17 cellular contexts compared by ENCODE assay signal in genomic region chr18:43780782-43781340, GRCh38.
DNase-seq lines count a peak whose midpoint lies in the region; ATAC-seq, FAIRE-seq and TF ChIP-seq lines count a peak whose summit lies in the region.
"Had no signal": no experiment of that assay in that cellular context is flagged by ENCODE, and none has a peak within 500 bp of the region (broad histone marks: within the 10 kb centered on the region; RNA-seq: fewer than 3 reads in every experiment).

No MANE protein-coding gene starts in this region.

- FAIRE-seq in K562 (lab: Jason Lieb, UNC): no peak

- 0% methylated on average over 2 of the region's 2 CpGs for WGBS in K562 (ENCODE audit: insufficient coverage, low coverage, missing lambda C conversion rate)

- H3K79me2 ChIP-seq in K562 (ENCODE audit: control insufficient read depth, insufficient read depth, low read length): no peaks in the 10 kb centered on the region

- BruUV-seq in K562 (replicated peaks; lab: Mats Ljungman, UMichigan): no TSS peak

- H2AFZ ChIP-seq in K562 (ENCODE audit: low read depth, low read length): no peak overlapping the region
- H2AFZ ChIP-seq: neural progenitor cell, PC-9 had no signal

- in situ Hi-C loops in K562 (cut with MboI): no loop called here

- H3K9me1 ChIP-seq in K562 (ENCODE audit: control insufficient read depth, insufficient read depth, low read length): no peaks in the 10 kb centered on the region

- no peak overlapping the region for H3K27ac ChIP-seq in K562 (ENCODE audit: extremely low read depth, low read depth, low read length)
- H3K27ac ChIP-seq: neural progenitor cell, PC-9, WERI-Rb-1 had no signal

- intact Hi-C loops in K562 (cut with micrococcal nuclease): no loop called here

- no peak for TF ChIP-seq POLR2A in K562 (conservative IDR thresholded peaks at IDR 0.05)

- no peaks in the 10 kb centered on the region for H4K20me1 ChIP-seq in K562 (replicated peaks; ENCODE audit: control insufficient read depth, insufficient read depth, low read length)

- no peak for TF ChIP-seq RAD21 in K562 (CRISPR knock-in tag; conservative IDR thresholded peaks at IDR 0.05 in 1 of 2, IDR thresholded peaks at IDR 0.05 in 1 of 2)

- H3K4me3 ChIP-seq in AG04449 (ENCODE audit: low read depth, low read length): no peak overlapping the region
- no peak overlapping the region for H3K4me3 ChIP-seq in K562
- H3K4me3 ChIP-seq: neural progenitor cell, PC-9, smooth muscle cell had no signal

- H3K27me3 ChIP-seq in K562 (ENCODE audit: control insufficient read depth in 2 of 2, insufficient read depth in 2 of 2, low read length in 2 of 2): no peaks in the 10 kb centered on the region
- H3K27me3 ChIP-seq: neural progenitor cell had no signal

- DNase-seq in AG04449 (ENCODE audit: low read depth, low spot score) (peak; percentile 24), HT1080 (ENCODE audit: low read depth) (peak; percentile 69), K562 (ENCODE audit: extremely low read depth in 1 of 4, low spot score in 3 of 4) (no peak), hepatic stellate cell (ENCODE audit: low spot score) (peak; percentile 2), NCI-H2171 (lab: John Stamatoyannopoulos, UW) (no peak), GM19240 (ENCODE audit: insufficient read length, low spot score) (no peak), DMS53 treated with DMSO at 0.1 percent for 48 hours (lab: John Stamatoyannopoulos, UW; ENCODE audit: unreplicated experiment) (no peak)
- DNase-seq: activated naive CD4-positive, alpha-beta T cell treated with anti-CD3 and anti-CD28 coated beads for 36 hours; DMS 273 treated with DMSO at 0.1 percent for 48 hours; mesendoderm; NCI-H446 treated with DMSO at 0.1 percent for 48 hours; PC-9; SW 1271; WERI-Rb-1 had no signal

- H3K36me3 ChIP-seq in K562 (ENCODE audit: control insufficient read depth, insufficient read depth, low read length): no peaks in the 10 kb centered on the region
- H3K36me3 ChIP-seq: neural progenitor cell, WERI-Rb-1 had no signal

- no peak overlapping the region for H3K9ac ChIP-seq in K562 (ENCODE audit: insufficient read depth in 1 of 2, low read depth in 2 of 2, low read length in 2 of 2)
- H3K9ac ChIP-seq: neural progenitor cell had no signal

- no peak overlapping the region for H3K4me2 ChIP-seq in K562 (ENCODE audit: insufficient read depth, low read length)
- H3K4me2 ChIP-seq: neural progenitor cell, PC-9, smooth muscle cell had no signal

- TF ChIP-seq CTCF in AG04449 (IDR thresholded peaks at IDR 0.05; ENCODE audit: insufficient read depth, low read length, missing control alignments) (no peak), K562 (IDR thresholded peaks at IDR 0.05 in 2 of 3, conservative IDR thresholded peaks at IDR 0.05 in 1 of 3; ENCODE audit: insufficient read depth in 2 of 3, low read depth in 1 of 3, low read length in 3 of 3) (no peak)

- no peak for ATAC-seq in K562
- no peak for ATAC-seq in GM21717 (IDR thresholded peaks at IDR 0.05; ENCODE audit: unreplicated experiment)

- TF ChIP-seq EP300 in K562 (IDR thresholded peaks at IDR 0.05; ENCODE audit: low read length): no peak

- POLR2A ChIA-PET in AG04449 (lab: Yijun Ruan, JAX) (no interaction called here), K562 (lab: Yijun Ruan, JAX) (no interaction called here)

- no peaks in the 10 kb centered on the region for H3K9me3 ChIP-seq in K562 (replicated peaks; ENCODE audit: control insufficient read depth, insufficient read depth, low read depth, low read length)

- H3K4me1 ChIP-seq in K562 (replicated peaks in 1 of 2; ENCODE audit: control insufficient read depth in 2 of 2, insufficient read depth in 2 of 2, low read length in 2 of 2): no peaks in the 10 kb centered on the region

- CTCF ChIA-PET in AG04449 (lab: Yijun Ruan, JAX) (interaction anchor here (0.7 kb wide), 1 partner anchor 120 kb away, joined by 3 read pairs; no protein-coding TSS in a partner anchor), K562 (lab: Yijun Ruan, JAX; ENCODE audit: low intra/inter-chr PET ratio) (no interaction called here)

TF ChIP-seq in K562, 482 proteins besides CTCF, POLR2A, EP300 and RAD21:
- TF ChIP-seq, protein P1, sequence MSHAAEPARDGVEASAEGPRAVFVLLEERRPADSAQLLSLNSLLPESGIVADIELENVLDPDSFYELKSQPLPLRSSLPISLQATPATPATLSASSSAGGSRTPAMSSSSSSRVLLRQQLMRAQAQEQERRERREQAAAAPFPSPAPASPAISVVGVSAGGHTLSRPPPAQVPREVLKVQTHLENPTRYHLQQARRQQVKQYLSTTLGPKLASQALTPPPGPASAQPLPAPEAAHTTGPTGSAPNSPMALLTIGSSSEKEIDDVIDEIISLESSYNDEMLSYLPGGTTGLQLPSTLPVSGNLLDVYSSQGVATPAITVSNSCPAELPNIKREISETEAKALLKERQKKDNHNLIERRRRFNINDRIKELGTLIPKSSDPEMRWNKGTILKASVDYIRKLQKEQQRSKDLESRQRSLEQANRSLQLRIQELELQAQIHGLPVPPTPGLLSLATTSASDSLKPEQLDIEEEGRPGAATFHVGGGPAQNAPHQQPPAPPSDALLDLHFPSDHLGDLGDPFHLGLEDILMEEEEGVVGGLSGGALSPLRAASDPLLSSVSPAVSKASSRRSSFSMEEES (CRISPR knock-in tag; IDR thresholded peaks at IDR 0.05): peak; percentile 84
- TF ChIP-seq, protein P2, sequence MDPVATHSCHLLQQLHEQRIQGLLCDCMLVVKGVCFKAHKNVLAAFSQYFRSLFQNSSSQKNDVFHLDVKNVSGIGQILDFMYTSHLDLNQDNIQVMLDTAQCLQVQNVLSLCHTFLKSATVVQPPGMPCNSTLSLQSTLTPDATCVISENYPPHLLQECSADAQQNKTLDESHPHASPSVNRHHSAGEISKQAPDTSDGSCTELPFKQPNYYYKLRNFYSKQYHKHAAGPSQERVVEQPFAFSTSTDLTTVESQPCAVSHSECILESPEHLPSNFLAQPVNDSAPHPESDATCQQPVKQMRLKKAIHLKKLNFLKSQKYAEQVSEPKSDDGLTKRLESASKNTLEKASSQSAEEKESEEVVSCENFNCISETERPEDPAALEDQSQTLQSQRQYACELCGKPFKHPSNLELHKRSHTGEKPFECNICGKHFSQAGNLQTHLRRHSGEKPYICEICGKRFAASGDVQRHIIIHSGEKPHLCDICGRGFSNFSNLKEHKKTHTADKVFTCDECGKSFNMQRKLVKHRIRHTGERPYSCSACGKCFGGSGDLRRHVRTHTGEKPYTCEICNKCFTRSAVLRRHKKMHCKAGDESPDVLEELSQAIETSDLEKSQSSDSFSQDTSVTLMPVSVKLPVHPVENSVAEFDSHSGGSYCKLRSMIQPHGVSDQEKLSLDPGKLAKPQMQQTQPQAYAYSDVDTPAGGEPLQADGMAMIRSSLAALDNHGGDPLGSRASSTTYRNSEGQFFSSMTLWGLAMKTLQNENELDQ (CRISPR knock-in tag; IDR thresholded peaks at IDR 0.05; ENCODE audit: borderline replicate concordance): no peak

Comparison
In these comparisons a context has a peak if more than half of its experiments do, and no peak if none do; other contexts are left out.
1. DNase-seq: peak in AG04449 (single experiment), HT1080 (single experiment) and hepatic stellate cell (single experiment); none in K562 (0 of 4), NCI-H2171 (single experiment), GM19240 (single experiment) and DMS53 treated with DMSO at 0.1 percent for 48 hours (single experiment).